In the genomic region with DNA sequence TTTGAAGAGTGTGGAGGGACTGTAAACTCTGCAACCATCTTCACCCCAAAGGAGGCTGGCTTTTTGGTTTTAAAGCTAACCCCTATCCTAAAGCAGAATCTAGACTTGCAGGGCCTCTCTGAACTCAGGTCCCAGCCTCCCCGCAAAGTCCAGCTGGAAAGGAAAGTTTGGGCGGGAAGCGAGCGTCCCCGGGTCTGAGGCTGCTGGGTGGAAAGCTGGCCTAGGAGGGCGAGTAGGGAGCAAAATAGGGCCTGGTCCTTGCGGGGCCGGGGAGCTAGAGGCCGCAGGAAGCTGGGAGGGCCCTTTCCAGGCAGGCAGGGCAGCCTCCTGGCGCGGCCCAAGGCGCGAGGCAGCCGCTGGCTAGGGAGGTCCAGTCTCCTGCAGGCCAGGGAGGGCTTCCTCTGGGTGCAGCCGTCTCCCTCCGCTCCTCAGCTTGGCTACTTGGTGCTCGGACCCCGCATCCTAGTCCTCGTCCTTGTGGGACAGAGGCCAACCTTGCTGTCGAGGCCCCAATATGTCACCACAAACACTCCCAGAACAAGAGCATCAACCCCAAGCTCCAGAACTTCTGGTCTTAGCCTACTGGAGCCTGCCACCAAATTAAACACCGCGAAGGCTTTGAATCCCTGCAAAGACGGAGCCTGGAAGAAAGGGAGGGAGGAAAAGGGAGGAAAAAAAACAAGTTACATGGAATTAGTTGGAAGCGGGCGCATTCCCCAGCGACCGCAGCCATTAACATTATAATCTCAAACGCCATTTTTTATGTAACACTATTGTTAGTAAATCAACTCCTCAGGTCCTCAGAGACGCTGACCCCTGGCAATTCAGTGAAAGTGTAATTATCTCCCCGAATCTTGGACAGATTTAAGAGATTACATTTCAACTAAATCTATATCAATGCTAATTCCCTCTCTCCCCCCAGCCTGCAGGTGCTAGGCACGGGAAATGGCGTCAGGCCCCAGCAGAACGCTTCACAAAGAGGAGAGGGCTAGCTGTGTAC, we compare ENCODE assay signal across 26 cellular contexts. TPM values are rescaled to one million over a fixed set of nuclear protein-coding genes. Genes with fewer than 3 reads are reported as not detected.
DNase-seq lines count a peak whose midpoint lies in the region; ATAC-seq and TF ChIP-seq lines count a peak whose summit lies in the region.
"Had no signal": no experiment of that assay in that cellular context is flagged by ENCODE, and none has a peak within 500 bp of the region (broad histone marks: within the 10 kb centered on the region; RNA-seq: fewer than 3 reads in every experiment).

No MANE protein-coding gene starts in this region.

- peaks cover 100% of the 10 kb centered on the region for H3K27me3 ChIP-seq in iPS-18a (ENCODE audit: control insufficient read depth, insufficient read depth, low read length)
- H3K27me3 ChIP-seq: MG63 had no signal

- peaks cover 13% of the 10 kb centered on the region for H3K4me1 Mint-ChIP-seq in T-helper 17 cell
- H3K4me1 Mint-ChIP-seq in stimulated activated naive B cell treated with anti-CD40 and anti-IgM and Interleukin-4, amounts not matched to agents 10 μg/mL and 1 μg/mL and 100 μg/mL, for 72 hours = peaks cover 6 to 23% of the 10 kb centered on the region in 2 donors
- H3K4me1 Mint-ChIP-seq in mesothelial cell of epicardium = peaks cover 5% of the 10 kb centered on the region

- H3K36me3 Mint-ChIP-seq in T-helper 17 cell (ENCODE audit: low read depth) (peaks cover 3% of the 10 kb centered on the region), mesothelial cell of epicardium (no peaks in the 10 kb centered on the region)
- peaks cover 3 to 6% of the 10 kb centered on the region in 2 donors for H3K36me3 Mint-ChIP-seq in stimulated activated naive B cell treated with anti-CD40 and anti-IgM and Interleukin-4, amounts not matched to agents 10 μg/mL and 1 μg/mL and 100 μg/mL, for 72 hours

- no peak overlapping the region for H3K27ac ChIP-seq in iPS-18a (ENCODE audit: low read length)
- H3K27ac ChIP-seq: adrenal gland, esophagus squamous epithelium, lower lobe of right lung, neutrophil, psoas muscle, transverse colon had no signal

- peaks cover 0 to 11% of the 10 kb centered on the region in 2 donors for H3K9me3 Mint-ChIP-seq in stimulated activated naive B cell treated with anti-CD40 and anti-IgM and Interleukin-4, amounts not matched to agents 10 μg/mL and 1 μg/mL and 100 μg/mL, for 72 hours
- H3K9me3 Mint-ChIP-seq in mesothelial cell of epicardium = no peaks in the 10 kb centered on the region
- H3K9me3 Mint-ChIP-seq: activated CD4-positive, alpha-beta memory T cell treated with anti-CD3 and anti-CD28 coated beads for 36 hours had no signal

- peak overlapping the region; percentile 56 for H3K27ac Mint-ChIP-seq in T-helper 17 cell
- H3K27ac Mint-ChIP-seq in stimulated activated naive B cell treated with anti-CD40 and anti-IgM and Interleukin-4, amounts not matched to agents 10 μg/mL and 1 μg/mL and 100 μg/mL, for 72 hours = peak overlapping the region; percentile 89
- H3K27ac Mint-ChIP-seq in mesothelial cell of epicardium = no peak overlapping the region
- H3K27ac Mint-ChIP-seq: activated CD4-positive, alpha-beta memory T cell treated with anti-CD3 and anti-CD28 coated beads for 36 hours had no signal

- no peak for TF ChIP-seq CTCF in mesothelial cell of epicardium (IDR thresholded peaks at IDR 0.05; ENCODE audit: unreplicated experiment)

- H3K9ac ChIP-seq in iPS-18a (ENCODE audit: low read length) = no peak overlapping the region

- no peaks in the 10 kb centered on the region for H3K36me3 ChIP-seq in iPS-18a (ENCODE audit: control insufficient read depth, low read depth, low read length)
- H3K36me3 ChIP-seq: adrenal gland, esophagus squamous epithelium, lower lobe of right lung, MG63, neutrophil, transverse colon had no signal

- H3K4me3 Mint-ChIP-seq in T-helper 17 cell (no peak overlapping the region), mesothelial cell of epicardium (no peak overlapping the region)
- H3K4me3 Mint-ChIP-seq in stimulated activated naive B cell treated with anti-CD40 and anti-IgM and Interleukin-4, amounts not matched to agents 10 μg/mL and 1 μg/mL and 100 μg/mL, for 72 hours = no peak overlapping the region
- H3K4me3 Mint-ChIP-seq: activated CD4-positive, alpha-beta memory T cell treated with anti-CD3 and anti-CD28 coated beads for 36 hours had no signal

- H3K4me1 ChIP-seq in iPS-18a (ENCODE audit: control insufficient read depth, low read depth, low read length) = peaks cover 58% of the 10 kb centered on the region
- H3K4me1 ChIP-seq: adrenal gland, psoas muscle had no signal

- peak overlapping the region; percentile 25 for H3K4me3 ChIP-seq in iPS-18a (ENCODE audit: low read length)
- H3K4me3 ChIP-seq: adrenal gland, esophagus squamous epithelium, lower lobe of right lung, MG63, psoas muscle, transverse colon had no signal

- H3K9me3 ChIP-seq in T-helper 17 cell (ENCODE audit: control insufficient read depth, low read length, poor library complexity, severe bottlenecking) (peaks cover 8% of the 10 kb centered on the region), iPS-18a (ENCODE audit: control insufficient read depth, low read depth, low read length) (no peaks in the 10 kb centered on the region)
- H3K9me3 ChIP-seq: adrenal gland, esophagus squamous epithelium, lower lobe of right lung, MG63, neutrophil, psoas muscle, transverse colon had no signal

- ATAC-seq in T-helper 17 cell (no peak), GM18867 (IDR thresholded peaks at IDR 0.05; ENCODE audit: unreplicated experiment) (no peak), GM18520 (IDR thresholded peaks at IDR 0.05; ENCODE audit: unreplicated experiment) (no peak)
- no peak for ATAC-seq in stimulated activated naive B cell treated with anti-CD40 and anti-IgM and Interleukin-4, amounts not matched to agents 10 μg/mL and 1 μg/mL and 100 μg/mL, for 72 hours (replicated peaks)
- ATAC-seq: HCT116, lower lobe of right lung, psoas muscle, Right ventricle myocardium inferior had no signal

- DNase-seq in activated T-cell treated with anti-CD3 and anti-CD28 coated beads, Interleukin-2, amount 50 U/mL, for 48 hours = peak; percentile 14 to 16
- DNase-seq in activated T-cell treated with anti-CD3 and anti-CD28 coated beads for 4 hours (no peak), T-helper 17 cell (no peak), mesothelial cell of epicardium (ENCODE audit: low spot score in 2 of 2, unreplicated experiment in 2 of 2) (no peak)
- no peak for DNase-seq in stimulated activated naive B cell treated with anti-CD40 and anti-IgM and Interleukin-4, amounts not matched to agents 10 μg/mL and 1 μg/mL and 100 μg/mL, for 72 hours
- DNase-seq: activated CD4-positive, alpha-beta memory T cell treated with anti-CD3 and anti-CD28 coated beads for 36 hours; activated CD8-positive, alpha-beta memory T cell treated with anti-CD3 and anti-CD28 coated beads, Interleukin-2, amount 50 U/mL, for 48 hours; activated gamma-delta T cell; adrenal gland; AML-193; effector memory CD4-positive, alpha-beta T cell; esophagus squamous epithelium; GDM1; lower lobe of right lung; MG63; NCI-H2107; NCI-H446; psoas muscle; transverse colon had no signal

- H3K27me3 Mint-ChIP-seq in T-helper 17 cell (peaks cover 82% of the 10 kb centered on the region), mesothelial cell of epicardium (ENCODE audit: low read depth) (peaks cover 96% of the 10 kb centered on the region)
- peaks cover 69 to 93% of the 10 kb centered on the region in 2 donors for H3K27me3 Mint-ChIP-seq in stimulated activated naive B cell treated with anti-CD40 and anti-IgM and Interleukin-4, amounts not matched to agents 10 μg/mL and 1 μg/mL and 100 μg/mL, for 72 hours

RNA-seq across cellular contexts. Expression of gene PAX6, which starts 12.6 kb away (rescaled TPM):
- total RNA-seq in T-helper 17 cell (not detected), mesothelial cell of epicardium (not detected in 3 replicates)
- total RNA-seq: activated CD4-positive, alpha-beta memory T cell treated with anti-CD3 and anti-CD28 coated beads for 36 hours; bronchial epithelial cell; lower lobe of right lung; Right ventricle myocardium inferior had no signal

Comparison
In these comparisons a context has a peak if more than half of its experiments do, and no peak if none do; other contexts are left out.
1. DNase-seq: peak in activated T-cell treated with anti-CD3 and anti-CD28 coated beads, Interleukin-2, amount 50 U/mL, for 48 hours (2 of 2); none in activated T-cell treated with anti-CD3 and anti-CD28 coated beads for 4 hours (single experiment), T-helper 17 cell (0 of 3), stimulated activated naive B cell treated with anti-CD40 and anti-IgM and Interleukin-4, amounts not matched to agents 10 μg/mL and 1 μg/mL and 100 μg/mL, for 72 hours (single experiment) and mesothelial cell of epicardium (0 of 2).